ENCODE assay signal across 24 cellular contexts in the genomic region with DNA sequence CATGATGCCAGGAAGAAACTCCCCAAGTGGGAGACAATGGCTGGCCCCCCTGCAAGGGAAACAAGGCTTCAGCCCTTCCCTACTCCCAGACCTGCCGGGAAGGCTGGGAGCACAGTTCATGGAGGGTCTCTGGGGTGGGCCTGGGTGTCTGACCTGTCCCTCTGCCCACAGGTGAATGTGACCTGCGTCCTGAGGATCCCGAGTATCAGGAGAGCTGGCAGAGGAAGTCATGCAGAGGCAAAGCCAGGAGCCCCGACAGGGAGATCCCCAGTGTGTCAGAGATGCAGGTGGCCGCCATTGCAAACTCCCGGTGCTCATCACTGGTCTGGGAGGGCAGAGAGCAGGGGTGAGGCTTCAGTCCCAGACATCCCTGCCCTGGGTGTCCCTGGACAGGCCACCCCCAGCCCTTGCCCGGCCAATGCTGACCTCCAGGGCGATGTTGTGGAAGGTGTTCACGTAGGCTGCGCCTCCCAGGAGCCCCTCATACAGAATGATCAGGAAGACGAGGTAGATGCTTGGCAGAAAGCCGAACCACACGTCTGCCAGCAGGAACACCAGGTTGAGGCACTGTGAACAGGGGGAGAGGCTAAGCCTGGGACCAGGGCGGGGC. TPM values are rescaled to one million over a fixed set of nuclear protein-coding genes. Genes with fewer than 3 reads are reported as not detected.
A peak's percentile ranks its signal among the peaks of the same experiment; 100 is the strongest.
DNase-seq lines count a peak whose midpoint lies in the region; ATAC-seq, FAIRE-seq and TF ChIP-seq lines count a peak whose summit lies in the region.
"Had no signal": no experiment of that assay in that cellular context is flagged by ENCODE, and none has a peak within 500 bp of the region (broad histone marks: within the 10 kb centered on the region; RNA-seq: fewer than 3 reads in every experiment).

No MANE protein-coding gene starts in this region.

- no peak for FAIRE-seq in endothelial cell of umbilical vein (lab: Jason Lieb, UNC)
- FAIRE-seq: D721Med had no signal

- H3K9me3 Mint-ChIP-seq in CD14-positive monocyte: peaks cover 0 to 3% (median 0%) of the 10 kb centered on the region in 7 donors
- H3K9me3 Mint-ChIP-seq: CD4-positive, alpha-beta T cell had no signal

- no peak overlapping the region for H3K4me2 ChIP-seq in endothelial cell of umbilical vein (ENCODE audit: insufficient read depth, low read length)

- dilution Hi-C loops in endothelial cell of umbilical vein (cut with MboI; ENCODE audit: extremely low pct_ligation_motif_present, low sequenced_read_pairs): no loop called here

- no peak overlapping the region for H2AFZ ChIP-seq in endothelial cell of umbilical vein (ENCODE audit: low read depth, low read length)
- H2AFZ ChIP-seq: GM23248 had no signal

- POLR2A ChIA-PET in endothelial cell of umbilical vein (lab: Charles Lee): no interaction called here

- CTCF ChIA-PET in endothelial cell of umbilical vein (lab: Charles Lee): no interaction called here

- TSS peak; percentile 45 for BruUV-seq in endothelial cell of umbilical vein (replicated peaks; lab: Mats Ljungman, UMichigan)

- no peak overlapping the region for H3K27ac ChIP-seq in endothelial cell of umbilical vein (ENCODE audit: insufficient read depth, low read depth, low read length)
- H3K27ac ChIP-seq: 22Rv1, GM23248, HL-60, SJCRH30 had no signal

- no peak overlapping the region for H3K4me3 ChIP-seq in endothelial cell of umbilical vein (replicated peaks in 1 of 3; ENCODE audit: insufficient read depth in 1 of 3, low read depth in 1 of 3, low read length in 3 of 3)
- H3K4me3 ChIP-seq: GM23248, SJCRH30 had no signal

- H3K79me2 ChIP-seq in endothelial cell of umbilical vein (ENCODE audit: control insufficient read depth, insufficient read depth, low read length): no peaks in the 10 kb centered on the region

- intact Hi-C loops in CD14-positive monocyte (cut with micrococcal nuclease): no loop called here
- intact Hi-C loops in endothelial cell of umbilical vein (cut with micrococcal nuclease): no loop called here
- intact Hi-C loops in sciatic nerve (cut with DNase I): no loop called here

- no peaks in the 10 kb centered on the region for H3K9me3 ChIP-seq in endothelial cell of umbilical vein (replicated peaks; ENCODE audit: control insufficient read depth, insufficient read depth, low read length)
- H3K9me3 ChIP-seq: SJCRH30 had no signal

- peaks cover 0 to 2% (median 0%) of the 10 kb centered on the region in 3 donors for H3K27me3 Mint-ChIP-seq in CD14-positive monocyte (ENCODE audit: low read depth in 3 of 3)
- H3K27me3 Mint-ChIP-seq: B cell; CD4-positive, alpha-beta T cell had no signal

- H3K9ac ChIP-seq in endothelial cell of umbilical vein (replicated peaks; ENCODE audit: extremely low read depth, insufficient read depth, low read length): no peak overlapping the region
- H3K9ac ChIP-seq: GM23248 had no signal

- no peaks in the 10 kb centered on the region for H4K20me1 ChIP-seq in endothelial cell of umbilical vein (replicated peaks; ENCODE audit: control insufficient read depth, extremely low read depth, insufficient read depth, low read length)

- no peaks in the 10 kb centered on the region for H3K4me1 ChIP-seq in endothelial cell of umbilical vein (ENCODE audit: control insufficient read depth, extremely low read depth, insufficient read depth, low read length)
- H3K4me1 ChIP-seq: SJCRH30 had no signal

- peaks cover 2% of the 10 kb centered on the region for H3K4me1 Mint-ChIP-seq in CD14-positive monocyte

- no peaks in the 10 kb centered on the region for H3K27me3 ChIP-seq in endothelial cell of umbilical vein (ENCODE audit: control insufficient read depth in 2 of 2, insufficient read depth in 2 of 2, low read length in 2 of 2)
- H3K27me3 ChIP-seq: SJCRH30 had no signal

- no peak for TF ChIP-seq POLR2A in endothelial cell of umbilical vein (IDR thresholded peaks at IDR 0.05; ENCODE audit: low read depth, low read length)

- no peaks in the 10 kb centered on the region for H3K9me1 ChIP-seq in endothelial cell of umbilical vein (replicated peaks; ENCODE audit: control insufficient read depth, extremely low read depth, insufficient read depth, low read length)

- TF ChIP-seq CTCF in CD14-positive monocyte (IDR thresholded peaks at IDR 0.05): no peak
- no peak for TF ChIP-seq CTCF in endothelial cell of umbilical vein (IDR thresholded peaks at IDR 0.05; ENCODE audit: extremely low read depth in 1 of 2, insufficient read depth in 1 of 2, low read depth in 1 of 2, low read length in 2 of 2)

- no peak for ATAC-seq in sciatic nerve
- ATAC-seq: HCT116 had no signal

- H3K4me3 Mint-ChIP-seq in CD14-positive monocyte: no peak overlapping the region
- H3K4me3 Mint-ChIP-seq: B cell; CD4-positive, alpha-beta T cell had no signal

- H3K36me3 ChIP-seq in endothelial cell of umbilical vein (ENCODE audit: control insufficient read depth in 2 of 2, extremely low read depth in 1 of 2, insufficient read depth in 2 of 2, low read length in 2 of 2): peaks cover 0 to 12% of the 10 kb centered on the region in 2 experiments
- H3K36me3 ChIP-seq: SJCRH30 had no signal

- DNase-seq in activated CD4-positive, CD25-positive, alpha-beta regulatory T cell treated with anti-CD3 and anti-CD28 coated beads, Interleukin-2, amount 50 U/mL, for 72 hours: peak; percentile 22
- no peak for DNase-seq in activated CD4-positive, CD25-positive, alpha-beta regulatory T cell (lab: John Stamatoyannopoulos, UW)
- DNase-seq in CD14-positive monocyte (ENCODE audit: low spot score): no peak
- no peak for DNase-seq in endothelial cell of umbilical vein (ENCODE audit: low read depth, low spot score)
- DNase-seq in sciatic nerve (ENCODE audit: low spot score): peak; percentile 45
- no peak for DNase-seq in NCI-H2227 treated with DMSO at 0.1 percent for 48 hours (lab: John Stamatoyannopoulos, UW)
- no peak for DNase-seq in NCI-H146 treated with DMSO at 0.1 percent for 48 hours (lab: John Stamatoyannopoulos, UW; ENCODE audit: unreplicated experiment)
- no peak for DNase-seq in dermis blood vessel endothelial cell
- DNase-seq: CD4-positive, alpha-beta T cell; DMS79; GM23248; NCI-H1105 treated with DMSO at 0.1 percent for 48 hours; NCI-H187; NCI-H345; NCI-H526 treated with DMSO at 0.1 percent for 48 hours; RPMI8226; SJCRH30 had no signal

- peak overlapping the region in 5 of 7 donors; percentile 19 to 78 (median 56) for H3K27ac Mint-ChIP-seq in CD14-positive monocyte
- H3K27ac Mint-ChIP-seq: B cell; CD4-positive, alpha-beta T cell had no signal

- peaks cover 56 to 91% of the 10 kb centered on the region in 2 donors for H3K36me3 Mint-ChIP-seq in CD14-positive monocyte

TF ChIP-seq in endothelial cell of umbilical vein, 7 proteins besides CTCF, POLR2A, EP300 and RAD21 (continues in another document):
- TF ChIP-seq GATA2 (IDR thresholded peaks at IDR 0.05; ENCODE audit: insufficient read depth, insufficient read length, low read depth, low read length) (no peak), JUN (IDR thresholded peaks at IDR 0.05; ENCODE audit: borderline replicate concordance, insufficient read depth, insufficient read length, low read depth) (no peak)

RNA-seq across cellular contexts. Expression of a gene that starts 5.3 kb away (rescaled TPM):
- polyA plus RNA-seq in CD14-positive monocyte (not detected), endothelial cell of umbilical vein (0.06 and 0.08 TPM in 2 replicates)
- total RNA-seq in endothelial cell of umbilical vein (not detected in 2 replicates), sciatic nerve (not detected), dermis blood vessel endothelial cell (not detected in 2 replicates)
- polyA plus RNA-seq in endothelial cell of umbilical vein (2011; cell fraction: cytosol; rRNA removed): 0.08 TPM in 1 of 2 replicates, not detected in the other
- 0.35 and 0.62 TPM in 2 replicates for polyA plus RNA-seq in endothelial cell of umbilical vein (2011; cell fraction: nucleus; rRNA removed)
- polyA plus RNA-seq in endothelial cell of umbilical vein (2012): not detected in 2 replicates
- not detected in 2 replicates for polyA minus RNA-seq in endothelial cell of umbilical vein
- not detected for polyA minus RNA-seq in endothelial cell of umbilical vein (2011; cell fraction: cytosol; rRNA and poly(A)+ RNA removed)
- polyA minus RNA-seq in endothelial cell of umbilical vein (2011; cell fraction: nucleus; rRNA and poly(A)+ RNA removed): not detected in 2 replicates
- total RNA-seq: CD4-positive, alpha-beta T cell; GM23248; SJCRH30 had no signal
- polyA plus RNA-seq: AG04450, GM23248 had no signal

RNA-seq across cellular contexts. Expression of a gene that starts 14.5 kb away (rescaled TPM):
- 10 to 100 TPM; 37.0 to 50.2 TPM for polyA plus RNA-seq in CD14-positive monocyte
- 33.1 and 40.2 TPM in 2 replicates for total RNA-seq in endothelial cell of umbilical vein
- polyA plus RNA-seq in endothelial cell of umbilical vein: 75.7 and 76.1 TPM in 2 replicates
- polyA plus RNA-seq in endothelial cell of umbilical vein (2011; cell fraction: cytosol; rRNA removed): 30.3 and 36.5 TPM in 2 replicates
- 66.3 and 76.8 TPM in 2 replicates for polyA plus RNA-seq in endothelial cell of umbilical vein (2011; cell fraction: nucleus; rRNA removed)
- 32.5 and 40.5 TPM in 2 replicates for polyA plus RNA-seq in endothelial cell of umbilical vein (2012)
- polyA minus RNA-seq in endothelial cell of umbilical vein: 47.5 and 47.8 TPM in 2 replicates
- 18.7 TPM for polyA minus RNA-seq in endothelial cell of umbilical vein (2011; cell fraction: cytosol; rRNA and poly(A)+ RNA removed)
- 17.5 and 17.9 TPM in 2 replicates for polyA minus RNA-seq in endothelial cell of umbilical vein (2011; cell fraction: nucleus; rRNA and poly(A)+ RNA removed)
- 26.8 TPM for total RNA-seq in sciatic nerve
- total RNA-seq in dermis blood vessel endothelial cell: 20.1 and 29.2 TPM in 2 replicates

RNA-seq across cellular contexts. Expression of a gene that starts 17.0 kb away (rescaled TPM):
- 1 to 10 TPM; 1.9 to 3.8 TPM for polyA plus RNA-seq in CD14-positive monocyte
- not detected in 2 replicates for total RNA-seq in endothelial cell of umbilical vein
- not detected in 2 replicates for polyA plus RNA-seq in endothelial cell of umbilical vein
- polyA plus RNA-seq in endothelial cell of umbilical vein (2011; cell fraction: cytosol; rRNA removed): 0.03 TPM in 1 of 2 replicates, not detected in the other
- polyA plus RNA-seq in endothelial cell of umbilical vein (2011; cell fraction: nucleus; rRNA removed): 0.04 TPM in 1 of 2 replicates, not detected in the other
- polyA plus RNA-seq in endothelial cell of umbilical vein (2012): 0.04 and 0.07 TPM in 2 replicates
- 0.25 TPM in 1 of 2 replicates, not detected in the other for polyA minus RNA-seq in endothelial cell of umbilical vein
- polyA minus RNA-seq in endothelial cell of umbilical vein (2011; cell fraction: cytosol; rRNA and poly(A)+ RNA removed): not detected
- polyA minus RNA-seq in endothelial cell of umbilical vein (2011; cell fraction: nucleus; rRNA and poly(A)+ RNA removed): not detected in 2 replicates
- 2.9 TPM for total RNA-seq in sciatic nerve
- under 0.01 and 0.05 TPM in 2 replicates for total RNA-seq in dermis blood vessel endothelial cell
- total RNA-seq: GM23248, SJCRH30 had no signal
- polyA plus RNA-seq: AG04450, GM23248 had no signal

RNA-seq across cellular contexts. Expression of a gene that starts 29.2 kb away (rescaled TPM):
- polyA plus RNA-seq in CD14-positive monocyte (1 to 10 TPM in 1 of 2 donors, under 1 TPM in 1; 0.43 to 1.2 TPM), endothelial cell of umbilical vein (not detected in 2 replicates)
- total RNA-seq in endothelial cell of umbilical vein (not detected in 2 replicates), sciatic nerve (not detected), dermis blood vessel endothelial cell (not detected in 2 replicates)
- polyA plus RNA-seq in endothelial cell of umbilical vein (2011; cell fraction: cytosol; rRNA removed): not detected in 2 replicates
- polyA plus RNA-seq in endothelial cell of umbilical vein (2011; cell fraction: nucleus; rRNA removed): not detected in 2 replicates
- not detected in 2 replicates for polyA plus RNA-seq in endothelial cell of umbilical vein (2012)
- polyA minus RNA-seq in endothelial cell of umbilical vein: not detected in 2 replicates
- not detected for polyA minus RNA-seq in endothelial cell of umbilical vein (2011; cell fraction: cytosol; rRNA and poly(A)+ RNA removed)
- polyA minus RNA-seq in endothelial cell of umbilical vein (2011; cell fraction: nucleus; rRNA and poly(A)+ RNA removed): not detected in 2 replicates
- total RNA-seq: B cell; CD4-positive, alpha-beta T cell; GM23248; OCI-LY7; SJCRH30 had no signal
- polyA plus RNA-seq: AG04450, GM23248 had no signal

Comparison
In these comparisons a context has a peak if more than half of its experiments do, and no peak if none do; other contexts are left out.
1. DNase-seq: peak in activated CD4-positive, CD25-positive, alpha-beta regulatory T cell treated with anti-CD3 and anti-CD28 coated beads, Interleukin-2, amount 50 U/mL, for 72 hours (single experiment) and sciatic nerve (single experiment); none in activated CD4-positive, CD25-positive, alpha-beta regulatory T cell (0 of 4), CD14-positive monocyte (single experiment), endothelial cell of umbilical vein (single experiment), NCI-H2227 treated with DMSO at 0.1 percent for 48 hours (single experiment), NCI-H146 treated with DMSO at 0.1 percent for 48 hours (single experiment) and dermis blood vessel endothelial cell (single experiment).